7 cellular contexts compared by ENCODE assay signal in the genomic region with DNA sequence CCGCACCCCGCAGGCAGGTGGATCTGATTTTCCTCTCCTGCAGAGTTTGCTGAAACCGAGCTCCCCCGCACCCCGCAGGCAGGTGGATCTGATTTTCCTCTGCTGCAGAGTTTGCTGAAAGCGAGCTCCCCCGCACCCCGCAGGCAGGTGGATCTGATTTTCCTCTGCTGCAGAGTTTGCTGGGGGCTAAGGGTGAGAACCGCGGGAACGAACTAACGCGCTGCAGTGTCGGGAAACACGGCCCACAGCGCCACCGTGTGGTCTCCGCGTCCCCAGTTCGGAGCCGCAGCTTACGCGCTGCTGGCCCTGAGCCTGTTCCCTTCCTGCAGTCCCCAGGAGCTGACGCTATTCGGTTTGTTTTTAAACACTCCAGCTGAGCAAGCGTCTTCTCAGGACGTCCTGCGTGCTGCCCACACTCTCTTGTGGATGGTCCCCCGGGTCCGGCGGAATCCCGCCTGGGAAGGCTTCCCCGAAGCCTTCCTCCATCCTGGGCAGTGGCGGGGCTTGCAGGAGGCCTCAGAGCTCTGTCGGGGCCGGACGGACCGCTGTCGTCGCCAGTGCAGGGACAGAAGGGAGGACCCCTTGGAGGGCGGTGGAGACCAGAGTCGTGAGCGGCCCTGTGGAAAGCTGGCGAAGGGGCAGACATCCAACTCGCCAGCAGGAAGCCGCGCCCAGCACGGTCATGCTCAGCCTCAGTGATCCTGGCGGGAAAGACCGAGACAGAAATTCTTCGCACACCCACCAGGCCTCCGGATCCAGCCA.
DNase-seq lines count a peak whose midpoint lies in the region; ATAC-seq, FAIRE-seq and TF ChIP-seq lines count a peak whose summit lies in the region.

No MANE protein-coding gene starts in this region.

- no peak for FAIRE-seq in keratinocyte (lab: Jason Lieb, UNC)

- no peak overlapping the region for H3K9ac ChIP-seq in keratinocyte (ENCODE audit: control insufficient read depth, extremely low read depth, insufficient read depth, low read length)

- TF ChIP-seq CTCF in GM13976 (IDR thresholded peaks at IDR 0.05; ENCODE audit: borderline replicate concordance, control extremely low read depth, extremely low read depth, insufficient read depth, missing control alignments) (peak; percentile 99), cardiac fibroblast (IDR thresholded peaks at IDR 0.05; ENCODE audit: low read depth, low read length) (peak; percentile 77), keratinocyte (optimal IDR thresholded peaks at IDR 0.05 in 1 of 3, IDR thresholded peaks at IDR 0.05 in 1 of 3, conservative IDR thresholded peaks at IDR 0.05 in 1 of 3; ENCODE audit: extremely low read depth in 1 of 3, insufficient read depth in 2 of 3, low read length in 3 of 3) (peak; percentile 64 to 98 (median 91))

- H3K79me2 ChIP-seq in keratinocyte (ENCODE audit: control insufficient read depth, insufficient read depth, low read length): no peaks in the 10 kb centered on the region

- H3K4me3 ChIP-seq in cardiac fibroblast (replicated peaks in 1 of 2; ENCODE audit: low read depth in 2 of 2, low read length in 2 of 2): peak overlapping the region; percentile 32 to 35
- peak overlapping the region in 2 of 3 experiments; percentile 44 to 51 for H3K4me3 ChIP-seq in keratinocyte (ENCODE audit: control insufficient read depth in 2 of 3, extremely low read depth in 1 of 3, insufficient read depth in 2 of 3, low read depth in 1 of 3, low read length in 3 of 3)

- H3K4me2 ChIP-seq in keratinocyte (ENCODE audit: control insufficient read depth, extremely low read depth, insufficient read depth, low read depth, low read length): peak overlapping the region; percentile 76

- peak overlapping the region; percentile 33 for H2AFZ ChIP-seq in keratinocyte (ENCODE audit: control insufficient read depth, low read length)

- in situ Hi-C loops in GM13976 (cut with MboI; ENCODE audit: low sequenced_read_pairs, unreplicated experiment): loop anchor here (10.0 kb wide), 1 partner anchor 470 kb away; no protein-coding TSS in a partner anchor

- H3K27ac ChIP-seq in keratinocyte (ENCODE audit: control insufficient read depth, insufficient read depth, low read length): no peak overlapping the region

- peaks cover 32% of the 10 kb centered on the region for H3K27me3 ChIP-seq in keratinocyte (ENCODE audit: control insufficient read depth, extremely low read depth, insufficient read depth, low read length)

- DNase-seq in GM13976 (ENCODE audit: low spot score) (peak; percentile 92), NCI-H2196 (lab: John Stamatoyannopoulos, UW; ENCODE audit: unreplicated experiment) (peak; percentile 93), cardiac fibroblast (ENCODE audit: low read depth in 2 of 2) (peak; percentile 90 to 92), keratinocyte (ENCODE audit: low read depth, low spot score) (peak; percentile 5)
- peak; percentile 57 to 70 (median 60) for DNase-seq in activated CD4-positive, CD25-positive, alpha-beta regulatory T cell (lab: John Stamatoyannopoulos, UW)
- peak; percentile 61 to 73 for DNase-seq in stimulated activated CD4-positive, alpha-beta T cell treated with anti-CD3 and anti-CD28 coated beads, Interleukin-15, amount 100 ng/mL, for 1 hour (ENCODE audit: low read depth in 1 of 2, low spot score in 1 of 2)

- peak; percentile 79 for ATAC-seq in HG02938 (IDR thresholded peaks at IDR 0.05; ENCODE audit: unreplicated experiment)

- no peaks in the 10 kb centered on the region for H3K9me1 ChIP-seq in keratinocyte (ENCODE audit: control insufficient read depth, extremely low read depth, insufficient read depth, low read length)

- peaks cover 4% of the 10 kb centered on the region for H3K4me1 ChIP-seq in keratinocyte (ENCODE audit: control insufficient read depth, extremely low read depth, insufficient read depth, low read length)

- H3K9me3 ChIP-seq in keratinocyte (ENCODE audit: control insufficient read depth, low read depth, low read length): no peaks in the 10 kb centered on the region

- H3K36me3 ChIP-seq in keratinocyte (ENCODE audit: control insufficient read depth in 2 of 2, extremely low read depth in 1 of 2, insufficient read depth in 2 of 2, low read length in 2 of 2): no peaks in the 10 kb centered on the region

- no peaks in the 10 kb centered on the region for H4K20me1 ChIP-seq in keratinocyte (ENCODE audit: control insufficient read depth, extremely low read depth, insufficient read depth, low read length)

- dilution Hi-C loops in keratinocyte (cut with MboI; ENCODE audit: extremely low pct_ligation_motif_present, low sequenced_read_pairs): no loop called here

Comparison
In these comparisons a context has a peak if more than half of its experiments do, and no peak if none do; other contexts are left out.
1. DNase-seq: peak in every context shown above with its lines; median percentile 93 in NCI-H2196; 92 in GM13976; 91 in cardiac fibroblast; 67 in stimulated activated CD4-positive, alpha-beta T cell treated with anti-CD3 and anti-CD28 coated beads, Interleukin-15, amount 100 ng/mL, for 1 hour; 60 in activated CD4-positive, CD25-positive, alpha-beta regulatory T cell; 5 in keratinocyte.